Comparison of ENCODE assay signal across 21 cellular contexts in the genomic region with DNA sequence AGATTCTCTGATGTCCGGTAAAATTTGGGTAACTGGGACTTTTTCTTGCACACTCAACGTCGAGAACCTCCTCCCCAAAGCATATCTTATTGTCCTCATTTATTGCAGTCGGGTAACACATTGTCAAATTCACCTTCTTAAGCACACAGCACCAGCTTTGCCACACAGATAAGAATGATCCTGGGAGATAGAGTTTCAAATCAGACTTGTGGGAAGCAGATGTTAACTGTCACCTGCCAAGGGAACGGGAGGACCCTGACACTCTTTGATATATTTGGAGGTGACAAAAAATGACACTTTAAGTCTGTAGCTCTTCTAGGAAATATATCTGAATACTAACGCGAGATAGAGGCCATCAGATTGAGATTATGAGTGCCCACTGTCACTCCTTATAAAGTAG.
"Had no signal": no experiment of that assay in that cellular context is flagged by ENCODE, and none has a peak within 500 bp of the region (broad histone marks: within the 10 kb centered on the region; RNA-seq: fewer than 3 reads in every experiment).

No MANE protein-coding gene starts in this region.

- H3K9me3 ChIP-seq: mucosa of descending colon, neutrophil, psoas muscle, right lobe of liver, spleen, testis, transverse colon had no signal

- H3K4me3 Mint-ChIP-seq: naive thymus-derived CD8-positive, alpha-beta T cell; stimulated activated naive B cell treated with anti-CD40 and anti-IgM and Interleukin-4, amounts not matched to agents 10 μg/mL and 1 μg/mL and 100 μg/mL, for 72 hours; stimulated activated naive CD8-positive, alpha-beta T cell treated with anti-CD3 and anti-CD28 coated beads, Interleukin-15, amount 100 ng/mL, for 72 hours had no signal

- H3K36me3 Mint-ChIP-seq: naive thymus-derived CD8-positive, alpha-beta T cell; stimulated activated naive B cell treated with anti-CD40 and anti-IgM and Interleukin-4, amounts not matched to agents 10 μg/mL and 1 μg/mL and 100 μg/mL, for 72 hours had no signal

- DNase-seq: effector CD8-positive, alpha-beta T cell; foreskin melanocyte; head of caudate nucleus; hypothalamus; kidney glomerular epithelial cell; mammary epithelial cell; mucosa of descending colon; naive thymus-derived CD8-positive, alpha-beta T cell; psoas muscle; retina; right lobe of liver; spleen; stimulated activated CD4-positive, alpha-beta T cell treated with anti-CD3 and anti-CD28 coated beads, Interleukin-15, amount 100 ng/mL, for 24 hours; stimulated activated CD4-positive, alpha-beta T cell treated with anti-CD3 and anti-CD28 coated beads, Interleukin-1b, Interleukin-23, amount 100 ng/mL, for 48 hours; stimulated activated CD4-positive, alpha-beta T cell treated with anti-CD3 and anti-CD28 coated beads, Interleukin-4, amount 100 ng/mL, for 24 hours; stimulated activated naive B cell treated with anti-CD40 and anti-IgM and Interleukin-4, amounts not matched to agents 10 μg/mL and 1 μg/mL and 100 μg/mL, for 72 hours; stimulated activated naive CD8-positive, alpha-beta T cell treated with anti-CD3 and anti-CD28 coated beads, Interleukin-15, amount 100 ng/mL, for 72 hours; testis; transverse colon had no signal

- H3K27me3 Mint-ChIP-seq: stimulated activated naive CD8-positive, alpha-beta T cell treated with anti-CD3 and anti-CD28 coated beads, Interleukin-15, amount 100 ng/mL, for 72 hours had no signal

- ATAC-seq: left lobe of liver; mucosa of descending colon; naive thymus-derived CD8-positive, alpha-beta T cell; psoas muscle; right lobe of liver; stimulated activated naive B cell treated with anti-CD40 and anti-IgM and Interleukin-4, amounts not matched to agents 10 μg/mL and 1 μg/mL and 100 μg/mL, for 72 hours; stimulated activated naive CD8-positive, alpha-beta T cell treated with anti-CD3 and anti-CD28 coated beads, Interleukin-15, amount 100 ng/mL, for 72 hours had no signal

- H3K27ac Mint-ChIP-seq: naive thymus-derived CD8-positive, alpha-beta T cell; stimulated activated naive B cell treated with anti-CD40 and anti-IgM and Interleukin-4, amounts not matched to agents 10 μg/mL and 1 μg/mL and 100 μg/mL, for 72 hours; stimulated activated naive CD8-positive, alpha-beta T cell treated with anti-CD3 and anti-CD28 coated beads, Interleukin-15, amount 100 ng/mL, for 72 hours had no signal

- H3K4me1 Mint-ChIP-seq: naive thymus-derived CD8-positive, alpha-beta T cell; stimulated activated naive B cell treated with anti-CD40 and anti-IgM and Interleukin-4, amounts not matched to agents 10 μg/mL and 1 μg/mL and 100 μg/mL, for 72 hours; stimulated activated naive CD8-positive, alpha-beta T cell treated with anti-CD3 and anti-CD28 coated beads, Interleukin-15, amount 100 ng/mL, for 72 hours had no signal
